Comparison of ENCODE assay signal across 8 cellular contexts in the genomic region with DNA sequence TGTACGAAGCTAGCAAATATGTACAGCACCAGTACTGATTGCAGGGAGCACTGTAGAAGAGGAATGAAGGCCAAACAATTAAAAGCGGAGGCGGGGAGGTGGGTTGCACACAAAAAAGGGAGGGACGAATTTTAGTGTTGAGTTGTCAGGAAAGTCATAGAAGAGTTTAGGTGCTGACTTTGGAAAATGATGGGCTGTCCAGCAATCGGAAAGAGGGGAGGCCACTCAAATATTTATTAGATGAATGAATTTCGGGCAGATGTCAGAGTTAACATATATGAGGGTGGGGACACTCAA. TPM values are rescaled to one million over a fixed set of nuclear protein-coding genes. Genes with fewer than 3 reads are reported as not detected.
DNase-seq lines count a peak whose midpoint lies in the region; ATAC-seq and TF ChIP-seq lines count a peak whose summit lies in the region.

No MANE protein-coding gene starts in this region.

- no peaks in the 10 kb centered on the region for H3K27me3 ChIP-seq in MG63

- H3K36me3 ChIP-seq in MG63: peaks cover 19% of the 10 kb centered on the region

- no peaks in the 10 kb centered on the region for H3K9me3 ChIP-seq in MG63

- POLR2A ChIA-PET in naive thymus-derived CD8-positive, alpha-beta T cell (lab: Charles Lee): interaction anchor here (0.7 to 5.0 kb wide), 7 partner anchors 41 to 723 kb away, joined by 3 to 69 read pairs (median 6); partner anchors contain the start of genes CTH, LRRC40 and SRSF11

- peaks cover 22% of the 10 kb centered on the region for H3K4me1 Mint-ChIP-seq in dendritic cell treated with granulocyte-macrophage colony-stimulating factor and Interleukin-4, amounts not matched to agents 40 ng/mL and 50 ng/mL, for 4 days (ENCODE audit: low read depth)
- H3K4me1 Mint-ChIP-seq in naive thymus-derived CD8-positive, alpha-beta T cell: peaks cover 18 to 49% (median 37%) of the 10 kb centered on the region in 4 donors

- intact Hi-C loops in dendritic cell treated with granulocyte-macrophage colony-stimulating factor and Interleukin-4, amounts not matched to agents 40 ng/mL and 50 ng/mL, for 4 days (cut with micrococcal nuclease): loop anchor here (2.0 kb wide), 2 partner anchors 56 to 150 kb away; partner anchors contain the start of genes CTH and LRRC40

- H3K4me3 ChIP-seq in AG10803 (ENCODE audit: low read length) (peak overlapping the region; percentile 97), MG63 (peak overlapping the region; percentile 95)

- DNase-seq in AG10803 (ENCODE audit: low read depth) (no peak), MG63 (no peak), NCI-H2107 treated with DMSO at 0.1 percent for 48 hours (lab: John Stamatoyannopoulos, UW; ENCODE audit: unreplicated experiment) (no peak), MV-4-11 (lab: John Stamatoyannopoulos, UW) (no peak)
- DNase-seq in naive thymus-derived CD8-positive, alpha-beta T cell: no peak

- H3K9me3 Mint-ChIP-seq in dendritic cell treated with granulocyte-macrophage colony-stimulating factor and Interleukin-4, amounts not matched to agents 40 ng/mL and 50 ng/mL, for 4 days: peaks cover 7% of the 10 kb centered on the region
- peaks cover 0 to 3% (median 0%) of the 10 kb centered on the region in 9 donors for H3K9me3 Mint-ChIP-seq in naive thymus-derived CD8-positive, alpha-beta T cell

- peak overlapping the region; percentile 97 for H3K27ac Mint-ChIP-seq in dendritic cell treated with granulocyte-macrophage colony-stimulating factor and Interleukin-4, amounts not matched to agents 40 ng/mL and 50 ng/mL, for 4 days
- H3K27ac Mint-ChIP-seq in naive thymus-derived CD8-positive, alpha-beta T cell: peak overlapping the region; percentile 94 to 100 (median 99)

- H3K4me3 Mint-ChIP-seq in dendritic cell treated with granulocyte-macrophage colony-stimulating factor and Interleukin-4, amounts not matched to agents 40 ng/mL and 50 ng/mL, for 4 days: peak overlapping the region; percentile 96
- peak overlapping the region; percentile 91 to 99 (median 98) for H3K4me3 Mint-ChIP-seq in naive thymus-derived CD8-positive, alpha-beta T cell

- peaks cover 17% of the 10 kb centered on the region for H3K36me3 Mint-ChIP-seq in dendritic cell treated with granulocyte-macrophage colony-stimulating factor and Interleukin-4, amounts not matched to agents 40 ng/mL and 50 ng/mL, for 4 days (ENCODE audit: low read depth)
- peaks cover 4 to 10% (median 6%) of the 10 kb centered on the region in 3 donors for H3K36me3 Mint-ChIP-seq in naive thymus-derived CD8-positive, alpha-beta T cell

- TF ChIP-seq CTCF in AG10803 (conservative IDR thresholded peaks at IDR 0.05; ENCODE audit: low read length): no peak

- ATAC-seq in naive thymus-derived CD8-positive, alpha-beta T cell: no peak
- ATAC-seq in GM19455 (IDR thresholded peaks at IDR 0.05; ENCODE audit: unreplicated experiment): no peak
- ATAC-seq in HG02588 (IDR thresholded peaks at IDR 0.05; ENCODE audit: unreplicated experiment): no peak

- no peaks in the 10 kb centered on the region for H3K27me3 Mint-ChIP-seq in dendritic cell treated with granulocyte-macrophage colony-stimulating factor and Interleukin-4, amounts not matched to agents 40 ng/mL and 50 ng/mL, for 4 days
- H3K27me3 Mint-ChIP-seq in naive thymus-derived CD8-positive, alpha-beta T cell: no peaks in the 10 kb centered on the region

RNA-seq across cellular contexts. Expression of gene ANKRD13C, which starts 0.5 kb away (rescaled TPM):
- total RNA-seq in MG63 (2014; rRNA removed; shearing (Covaris generic); ENCODE audit: low replicate concordance): 16.1 and 19.1 TPM in 2 replicates
- total RNA-seq in naive thymus-derived CD8-positive, alpha-beta T cell: 10 to 100 TPM; 30.3 to 33.0 TPM
- polyA plus RNA-seq in naive thymus-derived CD8-positive, alpha-beta T cell: 10 to 100 TPM in 2 of 3 donors, 1 to 10 TPM in 1; 9.2 to 14.9 (median 10.5) TPM

RNA-seq across cellular contexts. Expression of gene CTH, which starts 56.0 kb away (rescaled TPM):
- 1.1 and 2.3 TPM in 2 replicates for total RNA-seq in MG63 (2014; rRNA removed; shearing (Covaris generic); ENCODE audit: low replicate concordance)
- 1 to 10 TPM; 4.3 to 4.7 TPM for total RNA-seq in naive thymus-derived CD8-positive, alpha-beta T cell
- 1 to 10 TPM; 2.7 to 4.0 (median 3.1) TPM for polyA plus RNA-seq in naive thymus-derived CD8-positive, alpha-beta T cell
